In genomic region chr6:113128020-113128419, GRCh38 we compare ENCODE assay signal across 22 cellular contexts.
DNase-seq lines count a peak whose midpoint lies in the region; ATAC-seq, FAIRE-seq and TF ChIP-seq lines count a peak whose summit lies in the region.
"Had no signal": no experiment of that assay in that cellular context is flagged by ENCODE, and none has a peak within 500 bp of the region (broad histone marks: within the 10 kb centered on the region; RNA-seq: fewer than 3 reads in every experiment).

No MANE protein-coding gene starts in this region.

- peaks cover 4% of the 10 kb centered on the region for H3K4me1 Mint-ChIP-seq in astrocyte (ENCODE audit: low read depth, unreplicated experiment)
- H3K4me1 Mint-ChIP-seq: CD4-positive, alpha-beta memory T cell; T-cell had no signal

- no peaks in the 10 kb centered on the region for H3K9me3 ChIP-seq in mammary epithelial cell (replicated peaks; ENCODE audit: insufficient read depth, low read length)
- H3K9me3 ChIP-seq in breast epithelium = no peaks in the 10 kb centered on the region
- H3K9me3 ChIP-seq in astrocyte (ENCODE audit: insufficient read depth, low read depth, low read length) = no peaks in the 10 kb centered on the region
- H3K9me3 ChIP-seq: BLaER1 had no signal

- no peak for DNase-seq in mammary epithelial cell
- no peak for DNase-seq in breast epithelium (ENCODE audit: low spot score in 2 of 2)
- peak; percentile 97 for DNase-seq in NCI-H1105 treated with DMSO at 0.1 percent for 48 hours (lab: John Stamatoyannopoulos, UW)
- peak; percentile 96 for DNase-seq in NCI-H82 (lab: John Stamatoyannopoulos, UW)
- no peak for DNase-seq in astrocyte (ENCODE audit: low read depth)
- no peak for DNase-seq in LoVo (ENCODE audit: low spot score)
- no peak for DNase-seq in 8988T
- DNase-seq: Calu3; CD4-positive, alpha-beta memory T cell; DND-41; HCEC 1CT; KBM-7; NCI-H1417 treated with DMSO at 0.1 percent for 48 hours; NCI-H187 treated with DMSO at 0.1 percent for 48 hours; NCI-H2171; Right ventricle myocardium superior; T-cell had no signal

- BruUV-seq in mammary epithelial cell (replicated peaks; lab: Mats Ljungman, UMichigan) = no TSS peak

- no peaks in the 10 kb centered on the region for H3K9me3 Mint-ChIP-seq in astrocyte (ENCODE audit: unreplicated experiment)
- H3K9me3 Mint-ChIP-seq: T-cell had no signal

- H3K27me3 ChIP-seq in mammary epithelial cell (ENCODE audit: insufficient read depth, low read length) (no peaks in the 10 kb centered on the region), breast epithelium (no peaks in the 10 kb centered on the region), astrocyte (ENCODE audit: insufficient read depth, low read length) (no peaks in the 10 kb centered on the region)
- H3K27me3 ChIP-seq: BLaER1 had no signal

- H3K9ac ChIP-seq in mammary epithelial cell (ENCODE audit: insufficient read depth, low read length) (no peak overlapping the region), astrocyte (ENCODE audit: low read length) (no peak overlapping the region)
- H3K9ac ChIP-seq: BLaER1 had no signal

- TF ChIP-seq CTCF in mammary epithelial cell (conservative IDR thresholded peaks at IDR 0.05 in 1 of 2, IDR thresholded peaks at IDR 0.05 in 1 of 2; ENCODE audit: extremely low read depth in 1 of 2, insufficient read depth in 1 of 2, low read depth in 1 of 2, low read length in 2 of 2) (no peak), breast epithelium (IDR thresholded peaks at IDR 0.05) (no peak), astrocyte (IDR thresholded peaks at IDR 0.05; ENCODE audit: insufficient read depth, low read depth, low read length) (no peak)

- no peak overlapping the region for H3K4me2 ChIP-seq in mammary epithelial cell (ENCODE audit: insufficient read depth, low read depth, low read length)
- no peak overlapping the region for H3K4me2 ChIP-seq in astrocyte (ENCODE audit: low read length)
- H3K4me2 ChIP-seq: BLaER1 had no signal

- no peak overlapping the region for H3K4me3 ChIP-seq in mammary epithelial cell (replicated peaks in 1 of 3; ENCODE audit: insufficient read depth in 1 of 3, low read depth in 2 of 3, low read length in 3 of 3)
- H3K4me3 ChIP-seq in breast epithelium = no peak overlapping the region
- H3K4me3 ChIP-seq in astrocyte (ENCODE audit: insufficient read depth, low read depth, low read length) = no peak overlapping the region
- H3K4me3 ChIP-seq: BLaER1, SK-N-MC had no signal

- H3K36me3 Mint-ChIP-seq in astrocyte (ENCODE audit: low read depth, unreplicated experiment) = no peaks in the 10 kb centered on the region
- H3K36me3 Mint-ChIP-seq: CD4-positive, alpha-beta memory T cell; T-cell had no signal

- H3K79me2 ChIP-seq in mammary epithelial cell (ENCODE audit: insufficient read depth, low read length) = no peaks in the 10 kb centered on the region
- H3K79me2 ChIP-seq in astrocyte (ENCODE audit: insufficient read depth, low read length) = no peaks in the 10 kb centered on the region

- no peak overlapping the region for H3K4me3 Mint-ChIP-seq in astrocyte (ENCODE audit: unreplicated experiment)
- H3K4me3 Mint-ChIP-seq: CD4-positive, alpha-beta memory T cell; T-cell had no signal

- no peak overlapping the region for H3K27ac Mint-ChIP-seq in astrocyte (ENCODE audit: unreplicated experiment)
- H3K27ac Mint-ChIP-seq: CD4-positive, alpha-beta memory T cell; T-cell had no signal

- H3K27ac ChIP-seq in mammary epithelial cell (ENCODE audit: insufficient read depth, low read depth, low read length) (no peak overlapping the region), breast epithelium (no peak overlapping the region), astrocyte (ENCODE audit: low read depth, low read length) (no peak overlapping the region)
- H3K27ac ChIP-seq: BLaER1, SK-N-MC had no signal

- H3K36me3 ChIP-seq in mammary epithelial cell (ENCODE audit: insufficient read depth, low read length) = no peaks in the 10 kb centered on the region
- H3K36me3 ChIP-seq in breast epithelium = no peaks in the 10 kb centered on the region
- H3K36me3 ChIP-seq in astrocyte (ENCODE audit: insufficient read depth, low read length) = no peaks in the 10 kb centered on the region
- H3K36me3 ChIP-seq: BLaER1 had no signal

- no peaks in the 10 kb centered on the region for H4K20me1 ChIP-seq in mammary epithelial cell (ENCODE audit: insufficient read depth, low read length)
- H4K20me1 ChIP-seq in astrocyte (ENCODE audit: insufficient read depth, low read length) = no peaks in the 10 kb centered on the region
- H4K20me1 ChIP-seq: BLaER1 had no signal

- no peak for TF ChIP-seq POLR2A in breast epithelium (IDR thresholded peaks at IDR 0.05)

- in situ Hi-C loops in mammary epithelial cell (cut with MboI; ENCODE audit: low sequenced_read_pairs in 2 of 2) = no loop called here

- H3K27me3 Mint-ChIP-seq in astrocyte (ENCODE audit: low read depth, unreplicated experiment) = no peaks in the 10 kb centered on the region
- H3K27me3 Mint-ChIP-seq: CD4-positive, alpha-beta memory T cell; T-cell had no signal

- FAIRE-seq in astrocyte (lab: Jason Lieb, UNC) = peak; percentile 58
- FAIRE-seq: A204.1, G401.6 had no signal

- H2AFZ ChIP-seq in mammary epithelial cell (ENCODE audit: low read depth, low read length) = peak overlapping the region; percentile 5
- H2AFZ ChIP-seq in astrocyte (ENCODE audit: low read depth, low read length) = no peak overlapping the region

- CTCF ChIA-PET in mammary epithelial cell (lab: Charles Lee; ENCODE audit: low non-redundant PET) = no interaction called here

- H3K4me1 ChIP-seq in mammary epithelial cell (ENCODE audit: insufficient read depth, low read length) = no peaks in the 10 kb centered on the region
- H3K4me1 ChIP-seq in breast epithelium = no peaks in the 10 kb centered on the region
- peaks cover 4% of the 10 kb centered on the region for H3K4me1 ChIP-seq in astrocyte (ENCODE audit: insufficient read depth, low read length)
- H3K4me1 ChIP-seq: BLaER1 had no signal

- intact Hi-C loops in mammary epithelial cell (cut with micrococcal nuclease) (loop anchor here (10.0 kb wide), 2 partner anchors 287 to 467 kb away; no protein-coding TSS in a partner anchor), breast epithelium (cut with DNase I; ENCODE audit: low total_unique reads) (no loop called here)

- dilution Hi-C loops in mammary epithelial cell (cut with HindIII; ENCODE audit: low sequenced_read_pairs) = no loop called here

- ATAC-seq in HG02970 (IDR thresholded peaks at IDR 0.05; ENCODE audit: low FRiP score, unreplicated experiment) = no peak
- ATAC-seq: T-cell had no signal

- 98% methylated on average over 3 of the region's 3 CpGs for WGBS in mammary epithelial cell (ENCODE audit: low coverage, missing lambda C conversion rate)

Comparison
In these comparisons a context has a peak if more than half of its experiments do, and no peak if none do; other contexts are left out.
1. DNase-seq: peak in NCI-H1105 treated with DMSO at 0.1 percent for 48 hours (single experiment) and NCI-H82 (single experiment); none in mammary epithelial cell (single experiment), breast epithelium (0 of 2), astrocyte (single experiment), LoVo (single experiment) and 8988T (single experiment).